14 cellular contexts compared by ENCODE assay signal in the genomic region with DNA sequence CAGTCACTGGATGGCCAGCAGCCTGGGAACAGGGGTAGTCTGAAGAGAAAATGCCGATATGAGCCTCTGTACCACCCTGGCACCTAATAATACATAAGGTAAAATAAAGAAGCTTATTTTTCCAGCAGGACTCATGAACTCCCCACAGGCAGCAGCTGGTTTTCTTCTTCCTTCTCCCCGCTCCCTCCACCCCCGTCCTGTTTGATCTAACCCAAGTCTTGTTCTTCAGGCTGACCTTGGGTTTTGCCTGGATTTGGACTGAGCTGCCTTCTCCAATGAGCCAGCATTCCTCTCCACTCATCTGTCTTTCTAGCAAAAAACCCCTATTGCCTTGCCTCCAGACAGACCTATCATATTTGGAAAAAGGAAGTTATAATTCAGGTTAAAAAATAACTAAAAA.
"Had no signal": no experiment of that assay in that cellular context is flagged by ENCODE, and none has a peak within 500 bp of the region (broad histone marks: within the 10 kb centered on the region; RNA-seq: fewer than 3 reads in every experiment).

No MANE protein-coding gene starts in this region.

- H3K4me3 ChIP-seq: prostate gland, thoracic aorta had no signal

- DNase-seq: activated CD4-positive, alpha-beta T cell treated with anti-CD3 and anti-CD28 coated beads for 48 hours; activated naive CD4-positive, alpha-beta T cell treated with anti-CD3 and anti-CD28 coated beads, Interleukin-2, amount 10 ng/mL, durations not matched to agents 7 days and 5 days; activated T-cell treated with anti-CD3 and anti-CD28 coated beads for 4 hours; glutamatergic neuron; left colon; mesendoderm; nucleus accumbens; SIG-M5; stimulated activated CD4-positive, alpha-beta T cell treated with anti-CD3 and anti-CD28 coated beads, Interleukin-2, amount 100 ng/mL, for 48 hours; stimulated activated CD8-positive, alpha-beta memory T cell treated with anti-CD3 and anti-CD28 coated beads, Interleukin-4, amount 100 ng/mL, for 48 hours; T-helper 17 cell had no signal

- H3K9me3 ChIP-seq: prostate gland, thoracic aorta had no signal

- ATAC-seq: T-helper 17 cell, WTC11 had no signal

- H3K36me3 ChIP-seq: prostate gland, thoracic aorta had no signal

- H3K27ac ChIP-seq: prostate gland, thoracic aorta had no signal
